In genomic region chr5:82669720-82670119, GRCh38 we compare ENCODE assay signal across 29 cellular contexts.
"Had no signal": no experiment of that assay in that cellular context is flagged by ENCODE, and none has a peak within 500 bp of the region (broad histone marks: within the 10 kb centered on the region; RNA-seq: fewer than 3 reads in every experiment).

No MANE protein-coding gene starts in this region.

- H3K27me3 ChIP-seq: brain microvascular endothelial cell, cardiac muscle cell had no signal

- FAIRE-seq: K562, RCC 7860 had no signal

- H3K4me3 ChIP-seq: cardiac muscle cell, K562, PC-9 had no signal

- H3K27ac ChIP-seq: brain microvascular endothelial cell, cardiac muscle cell, PC-9, RWPE1 had no signal

- DNase-seq: activated CD4-positive, alpha-beta T cell treated with anti-CD3 and anti-CD28 coated beads, Interleukin-2, amount 10 ng/mL, durations not matched to agents 24 days and 14 days; activated CD4-positive, alpha-beta T cell treated with anti-CD3 and anti-CD28 coated beads, Interleukin-2, amount 50 U/mL, for 4 hours; activated CD8-positive, alpha-beta T cell treated with anti-CD3 and anti-CD28 coated beads for 36 hours; activated effector memory CD4-positive, alpha-beta T cell treated with anti-CD3 and anti-CD28 coated beads, Interleukin-2, amount 50 U/mL, for 16 hours; activated naive CD4-positive, alpha-beta T cell; activated naive CD4-positive, alpha-beta T cell treated with anti-CD3 and anti-CD28 coated beads, Interleukin-2, amount 50 U/mL, for 16 hours; activated naive CD8-positive, alpha-beta T cell treated with anti-CD3 and anti-CD28 coated beads for 36 hours; activated T-cell treated with anti-CD3 and anti-CD28 coated beads, Interleukin-2, amount 50 U/mL, for 1 hour; activated T-cell treated with anti-CD3 and anti-CD28 coated beads, Interleukin-2, amount 50 U/mL, for 72 hours; amniotic stem cell; aorta; brain microvascular endothelial cell; NCI-H1105; NCI-H187 treated with DMSO at 0.1 percent for 48 hours; NCI-H2081; NCI-H2171 treated with DMSO at 0.1 percent for 48 hours; NCI-H226; NCI-H446 treated with DMSO at 0.1 percent for 48 hours; NCI-H526; NCI-H82; NK-92 treated with Interleukin-12 subunit alpha and Interleukin-12 subunit beta, amount 100 ng/mL, for 24 hours; PC-9; SIG-M5; T-cell; T1000 had no signal
